8 cellular contexts compared by ENCODE assay signal in the genomic region with DNA sequence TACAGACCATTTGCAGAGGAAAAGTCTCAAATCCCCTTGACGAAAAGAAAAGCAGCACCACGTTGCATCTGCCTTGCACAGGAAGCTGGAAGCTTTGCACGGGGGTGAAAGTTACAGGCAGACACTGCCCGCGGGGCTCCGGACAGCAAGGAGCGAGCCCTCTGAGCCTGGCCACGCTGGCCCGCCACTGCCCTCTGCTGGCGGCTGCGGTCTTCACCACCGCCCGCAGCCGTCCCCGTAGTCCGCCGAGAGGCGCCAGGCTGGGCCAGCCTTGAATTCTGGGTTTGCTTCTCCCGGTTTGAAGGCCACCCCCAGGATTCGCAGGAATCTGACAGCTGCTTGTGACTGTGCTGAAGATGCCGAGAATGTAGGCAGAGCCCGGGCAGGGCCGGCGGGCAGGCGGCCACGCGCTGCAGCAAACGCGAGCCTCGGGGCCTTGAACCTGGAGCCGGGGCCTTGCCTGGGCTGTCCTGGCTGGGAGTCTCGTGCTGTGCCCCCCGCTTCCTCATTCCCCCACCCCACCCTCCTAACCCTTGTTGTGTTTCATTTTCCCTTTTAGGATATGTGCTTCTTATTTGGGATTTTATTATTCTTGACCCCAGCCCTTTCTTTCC. TPM values are rescaled to one million over a fixed set of nuclear protein-coding genes. Genes with fewer than 3 reads are reported as not detected.
A peak's percentile ranks its signal among the peaks of the same experiment; 100 is the strongest.
DNase-seq lines count a peak whose midpoint lies in the region; ATAC-seq and TF ChIP-seq lines count a peak whose summit lies in the region.

No MANE protein-coding gene starts in this region.

- peaks cover 5% of the 10 kb centered on the region for H3K4me1 ChIP-seq in CD8-positive, alpha-beta memory T cell (ENCODE audit: insufficient read depth, low read length)
- H3K4me1 ChIP-seq in adipocyte (ENCODE audit: control insufficient read depth, insufficient read depth, low read length) (no peaks in the 10 kb centered on the region), psoas muscle (no peaks in the 10 kb centered on the region)

- H3K4me3 ChIP-seq in CD8-positive, alpha-beta memory T cell (ENCODE audit: low read length): no peak overlapping the region
- peak overlapping the region; percentile 25 for H3K4me3 ChIP-seq in adipocyte (ENCODE audit: low read length)
- H3K4me3 ChIP-seq in psoas muscle: no peak overlapping the region

- H3K27me3 ChIP-seq in CD8-positive, alpha-beta memory T cell (ENCODE audit: insufficient read depth, low read length, poor library complexity, severe bottlenecking): peaks cover 14% of the 10 kb centered on the region
- H3K27me3 ChIP-seq in adipocyte (replicated peaks; ENCODE audit: control insufficient read depth, insufficient read depth, low read length) (peaks cover 35% of the 10 kb centered on the region), psoas muscle (ENCODE audit: insufficient read depth in 3 of 3, low read length in 2 of 3) (peaks cover 0 to 16% (median 0%) of the 10 kb centered on the region in 3 donors)

- peak overlapping the region in 1 of 8 donors; percentile 68 for H3K27ac Mint-ChIP-seq in CD8-positive, alpha-beta memory T cell

- ATAC-seq in GM19467 (IDR thresholded peaks at IDR 0.05; ENCODE audit: unreplicated experiment): peak; percentile 91
- ATAC-seq in HG03565 (IDR thresholded peaks at IDR 0.05; ENCODE audit: unreplicated experiment): peak; percentile 73
- ATAC-seq in left cardiac atrium: peak; percentile 97 to 98
- ATAC-seq in psoas muscle: peak; percentile 92 to 99 (median 94)
- no peak for ATAC-seq in HG03135 (IDR thresholded peaks at IDR 0.05; ENCODE audit: unreplicated experiment)

- H3K9me3 ChIP-seq in CD8-positive, alpha-beta memory T cell (ENCODE audit: low read length): no peaks in the 10 kb centered on the region
- H3K9me3 ChIP-seq in adipocyte (ENCODE audit: control insufficient read depth, low read length) (no peaks in the 10 kb centered on the region), psoas muscle (no peaks in the 10 kb centered on the region)

- peak; percentile 94 for TF ChIP-seq CTCF in psoas muscle (IDR thresholded peaks at IDR 0.05)

- peaks cover 48 to 78% of the 10 kb centered on the region in 2 donors for H3K27me3 Mint-ChIP-seq in CD8-positive, alpha-beta memory T cell

- 11 to 20% (median 17%) methylated on average over 32 to 33 of the region's 33 CpGs for WGBS in psoas muscle, 3 donors

- POLR2A ChIA-PET in CD8-positive, alpha-beta memory T cell (lab: Charles Lee): no interaction called here

- no peak overlapping the region for H3K27ac ChIP-seq in CD8-positive, alpha-beta memory T cell (ENCODE audit: low read depth, low read length)
- no peak overlapping the region for H3K27ac ChIP-seq in psoas muscle

- H3K4me1 Mint-ChIP-seq in CD8-positive, alpha-beta memory T cell: peaks cover 0 to 6% (median 5%) of the 10 kb centered on the region in 3 donors

- no peaks in the 10 kb centered on the region for H3K9me3 Mint-ChIP-seq in CD8-positive, alpha-beta memory T cell

- intact Hi-C loops in left cardiac atrium (cut with DNase I) (loop anchor here (1.0 to 10.0 kb wide), 3 partner anchors 328 to 444 kb away; no protein-coding TSS in a partner anchor), psoas muscle (cut with DNase I) (loop anchor here (1.0 to 10.0 kb wide), 4 partner anchors 328 to 694 kb away; no protein-coding TSS in a partner anchor)

- peak overlapping the region in 1 of 7 donors; percentile 81 for H3K4me3 Mint-ChIP-seq in CD8-positive, alpha-beta memory T cell

- CTCF ChIA-PET in CD8-positive, alpha-beta memory T cell (lab: Charles Lee): interaction anchor here (0.9 to 1.6 kb wide), 2 partner anchors 10 to 12 kb away, joined by 4 to 6 read pairs; no protein-coding TSS in a partner anchor

- H3K36me3 ChIP-seq in CD8-positive, alpha-beta memory T cell (ENCODE audit: insufficient read depth, low read length): no peaks in the 10 kb centered on the region
- no peaks in the 10 kb centered on the region for H3K36me3 ChIP-seq in adipocyte (ENCODE audit: control insufficient read depth, insufficient read depth, low read length, severe bottlenecking)
- H3K36me3 ChIP-seq in psoas muscle (ENCODE audit: insufficient read depth in 1 of 2, low read depth in 1 of 2): no peaks in the 10 kb centered on the region

- DNase-seq in CD8-positive, alpha-beta memory T cell: peak; percentile 6 to 56 (median 22)
- DNase-seq in SKM-1 treated with dmso at 0.1 percent for 144 hours (lab: John Stamatoyannopoulos, UW; ENCODE audit: unreplicated experiment) (peak; percentile 45), adipocyte (ENCODE audit: low read depth) (peak; percentile 78), left cardiac atrium (peak; percentile 77), psoas muscle (peak; percentile 71 to 85)

- H3K9ac ChIP-seq in adipocyte (ENCODE audit: low read length): no peak overlapping the region

- H3K36me3 Mint-ChIP-seq in CD8-positive, alpha-beta memory T cell: no peaks in the 10 kb centered on the region

RNA-seq across cellular contexts. Expression of a gene that starts 49.2 kb away (rescaled TPM):
- total RNA-seq in CD8-positive, alpha-beta memory T cell: under 1 TPM; 0.04 to 0.07 TPM
- not detected for polyA plus RNA-seq in CD8-positive, alpha-beta memory T cell
- total RNA-seq in left cardiac atrium (under 1 TPM; 0.06 to 0.10 TPM), psoas muscle (under 1 TPM; 0.10 to 0.79 (median 0.12) TPM)
- under 1 TPM in 2 of 3 donors, not detected in 1; 0.05 to 0.06 TPM for polyA plus RNA-seq in psoas muscle

Comparison
In these comparisons a context has a peak if more than half of its experiments do, and no peak if none do; other contexts are left out.
1. DNase-seq: peak in every context shown above with its lines; median percentile 78 in adipocyte; 78 in psoas muscle; 77 in left cardiac atrium; 45 in SKM-1 treated with dmso at 0.1 percent for 144 hours; 22 in CD8-positive, alpha-beta memory T cell.